ENCODE assay signal across 7 cellular contexts in the genomic region with DNA sequence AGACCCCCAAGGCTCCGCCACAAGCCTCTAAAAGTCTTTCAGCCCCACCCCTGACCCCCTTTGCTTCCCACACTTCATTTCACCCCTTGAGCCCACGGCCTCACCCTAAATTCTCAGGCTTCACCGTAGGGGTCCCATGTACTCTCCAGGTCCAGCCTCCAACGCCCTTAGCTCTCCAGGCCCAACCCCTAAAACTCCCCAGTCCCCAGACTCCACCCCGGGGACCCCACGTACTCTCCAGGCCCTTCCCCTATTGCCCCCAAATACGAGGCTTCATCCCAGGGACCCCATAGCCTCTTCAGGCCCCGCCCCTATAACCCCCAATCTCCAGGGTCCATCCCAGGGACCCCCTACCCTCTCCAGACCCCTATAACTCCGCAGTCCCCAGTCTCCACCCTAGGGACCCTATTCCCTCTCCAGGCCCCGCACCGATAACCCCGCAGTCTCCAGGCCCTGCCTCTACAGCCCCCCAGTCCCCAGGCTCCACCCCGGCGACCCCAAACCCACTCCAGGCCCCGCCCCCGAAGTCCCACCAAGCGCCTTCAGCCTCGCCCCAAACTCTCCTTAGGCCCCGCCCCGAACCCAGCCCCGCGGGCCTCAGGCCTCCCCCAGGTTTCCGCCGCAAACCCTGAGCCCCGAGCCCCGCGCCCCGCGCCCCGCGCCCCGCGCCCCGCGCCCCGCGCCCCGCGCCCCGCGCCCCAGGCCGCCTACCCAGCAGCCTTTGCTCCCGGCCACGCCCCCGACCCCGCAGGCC. TPM values are rescaled to one million over a fixed set of nuclear protein-coding genes. Genes with fewer than 3 reads are reported as not detected.
DNase-seq lines count a peak whose midpoint lies in the region; ATAC-seq, FAIRE-seq and TF ChIP-seq lines count a peak whose summit lies in the region.

No MANE protein-coding gene starts in this region.

- peaks cover 39% of the 10 kb centered on the region for H3K36me3 ChIP-seq in WERI-Rb-1
- peaks cover 0 to 48% of the 10 kb centered on the region in 2 donors for H3K36me3 ChIP-seq in gastroesophageal sphincter
- H3K36me3 ChIP-seq in prostate gland, result no peaks in the 10 kb centered on the region

- no peak for TF ChIP-seq EP300 in gastroesophageal sphincter (IDR thresholded peaks at IDR 0.05)

- peak overlapping the region; percentile 50 for H3K4me3 ChIP-seq in WERI-Rb-1 (ENCODE audit: low read depth, low read length)
- peak overlapping the region; percentile 51 to 78 for H3K4me3 ChIP-seq in gastroesophageal sphincter
- peak overlapping the region; percentile 92 to 97 for H3K4me3 ChIP-seq in prostate gland

- H3K4me1 ChIP-seq in gastroesophageal sphincter (peaks cover 0 to 25% (median 5%) of the 10 kb centered on the region in 3 donors), prostate gland (replicated peaks) (no peaks in the 10 kb centered on the region)

- DNase-seq in WERI-Rb-1 (no peak), prostate gland (ENCODE audit: low spot score) (no peak), COR-L47 (lab: John Stamatoyannopoulos, UW) (no peak), D721Med (ENCODE audit: insufficient read length, low spot score) (no peak)

- intact Hi-C loops in prostate gland (cut with DNase I), result no loop called here

- ATAC-seq in GM18907 (IDR thresholded peaks at IDR 0.05; ENCODE audit: unreplicated experiment), result peak; percentile 2
- peak; percentile 43 for ATAC-seq in HG02884 (IDR thresholded peaks at IDR 0.05; ENCODE audit: unreplicated experiment)
- ATAC-seq in gastroesophageal sphincter, result peak; percentile 50

- no peak for TF ChIP-seq POLR2A in gastroesophageal sphincter (IDR thresholded peaks at IDR 0.05)
- no peak for TF ChIP-seq POLR2A in prostate gland (IDR thresholded peaks at IDR 0.05)

- no peak for TF ChIP-seq CTCF in WERI-Rb-1 (IDR thresholded peaks at IDR 0.05; ENCODE audit: low read depth, low read length)
- TF ChIP-seq CTCF in gastroesophageal sphincter (IDR thresholded peaks at IDR 0.05), result no peak
- no peak for TF ChIP-seq CTCF in prostate gland (IDR thresholded peaks at IDR 0.05)
- no peak for TF ChIP-seq CTCF in D721Med (IDR thresholded peaks at IDR 0.05; ENCODE audit: insufficient read depth, missing control alignments)

- H3K27me3 ChIP-seq in WERI-Rb-1 (ENCODE audit: insufficient read depth, low read depth, severe bottlenecking) (no peaks in the 10 kb centered on the region), gastroesophageal sphincter (no peaks in the 10 kb centered on the region), prostate gland (replicated peaks; ENCODE audit: insufficient read depth) (no peaks in the 10 kb centered on the region)

- 0 to 7% methylated on average over 5 to 10 of the region's 46 CpGs for WGBS in gastroesophageal sphincter (ENCODE audit: low coverage in 1 of 2), 2 donors
- WGBS in prostate gland, result 2% methylated on average over 29 of the region's 46 CpGs

- H3K9me3 ChIP-seq in WERI-Rb-1 (ENCODE audit: severe bottlenecking), result no peaks in the 10 kb centered on the region
- no peaks in the 10 kb centered on the region for H3K9me3 ChIP-seq in gastroesophageal sphincter
- no peaks in the 10 kb centered on the region for H3K9me3 ChIP-seq in prostate gland

- H3K27ac ChIP-seq in WERI-Rb-1 (peak overlapping the region; percentile 97), gastroesophageal sphincter (peak overlapping the region; percentile 48 to 97 (median 88)), prostate gland (peak overlapping the region; percentile 92 to 94)

- no peak for FAIRE-seq in D721Med (lab: Jason Lieb, UNC)

RNA-seq across cellular contexts. Expression of a gene that starts 0.6 kb away (rescaled TPM):
- total RNA-seq in gastroesophageal sphincter, result 10 to 100 TPM; 20.2 to 40.3 (median 28.1) TPM
- 100 to 1,000 TPM in 1 of 2 donors, 10 to 100 TPM in 1; 65.1 to 114 TPM for total RNA-seq in prostate gland

RNA-seq across cellular contexts. Expression of a gene that starts 0.9 kb away (rescaled TPM):
- total RNA-seq in gastroesophageal sphincter (not detected), prostate gland (not detected)

RNA-seq across cellular contexts. Expression of a gene that starts 20.6 kb away (rescaled TPM):
- 10 to 100 TPM; 23.7 to 44.9 (median 32.9) TPM for total RNA-seq in gastroesophageal sphincter
- 10 to 100 TPM; 36.9 to 58.7 TPM for total RNA-seq in prostate gland

RNA-seq across cellular contexts. Expression of a gene that starts 24.7 kb away (rescaled TPM):
- total RNA-seq in gastroesophageal sphincter (not detected), prostate gland (not detected)

RNA-seq across cellular contexts. Expression of a gene that starts 33.0 kb away (rescaled TPM):
- 1,000 to 10,000 TPM in 1 of 4 donors, 100 to 1,000 TPM in 3; 229 to 1,118 (median 654) TPM for total RNA-seq in gastroesophageal sphincter
- total RNA-seq in prostate gland, result 100 to 1,000 TPM in 1 of 2 donors, 10 to 100 TPM in 1; 92.2 to 167 TPM
